8 cellular contexts compared by ENCODE assay signal in genomic region chr5:157366741-157367684, GRCh38.
DNase-seq lines count a peak whose midpoint lies in the region; ATAC-seq and TF ChIP-seq lines count a peak whose summit lies in the region.

No MANE protein-coding gene starts in this region.

- peak overlapping the region; percentile 83 for H2BK5ac ChIP-seq in IMR-90 (ENCODE audit: low read depth, low read length, poor library complexity, severe bottlenecking)

- H3K36me3 ChIP-seq in IMR-90 (ENCODE audit: control insufficient read depth, insufficient read depth, low read length) (no peaks in the 10 kb centered on the region), colonic mucosa (no peaks in the 10 kb centered on the region)

- no peaks in the 10 kb centered on the region for H3K9me3 Mint-ChIP-seq in mesothelial cell of epicardium

- H3K4me1 ChIP-seq in IMR-90 (ENCODE audit: control insufficient read depth, insufficient read depth, low read length) (peaks cover 5% of the 10 kb centered on the region), colonic mucosa (no peaks in the 10 kb centered on the region)

- dilution Hi-C loops in IMR-90 (cut with HindIII; ENCODE audit: low sequenced_read_pairs, unreplicated experiment): no loop called here

- peak overlapping the region; percentile 33; the same call in 1 of the 2 replicates for H3K23ac ChIP-seq in IMR-90 (ENCODE audit: low read depth, low read length)

- no peaks in the 10 kb centered on the region for H3K27me3 ChIP-seq in IMR-90 (ENCODE audit: control insufficient read depth, insufficient read depth, low read length)
- no peaks in the 10 kb centered on the region for H3K27me3 ChIP-seq in colonic mucosa

- no peaks in the 10 kb centered on the region for H3K27me3 Mint-ChIP-seq in mesothelial cell of epicardium (ENCODE audit: low read depth)

- BruUV-seq in IMR-90 (replicated peaks; lab: Mats Ljungman, UMichigan): no TSS peak

- H3K79me1 ChIP-seq in IMR-90 (ENCODE audit: low read depth in 1 of 2, low read length in 2 of 2): no peaks in the 10 kb centered on the region

- H4K5ac ChIP-seq in IMR-90 (ENCODE audit: low read depth, low read length): peak overlapping the region; percentile 39

- peak overlapping the region; percentile 88 for H2AFZ ChIP-seq in IMR-90 (replicated peaks; ENCODE audit: low read length, poor library complexity)

- H3K9ac ChIP-seq in IMR-90 (ENCODE audit: low read depth, low read length): peak overlapping the region; percentile 58; the same call in 1 of the 2 replicates
- no peak overlapping the region for H3K9ac ChIP-seq in colonic mucosa (ENCODE audit: low read depth in 2 of 2, low read length in 2 of 2)

- H2BK15ac ChIP-seq in IMR-90 (ENCODE audit: low read depth, low read length): peak overlapping the region; percentile 94; the same call in 2 of the 3 replicates

- no peak for TF ChIP-seq POLR2A in IMR-90 (IDR thresholded peaks at IDR 0.05; ENCODE audit: low read depth, low read length)

- H3K27ac ChIP-seq in IMR-90 (ENCODE audit: insufficient read depth, low read length) (no peak overlapping the region), colonic mucosa (no peak overlapping the region)

- H3K56ac ChIP-seq in IMR-90 (ENCODE audit: extremely low read depth, insufficient read depth, low read length): peak overlapping the region; percentile 85

- WGBS in IMR-90 (ENCODE audit: extremely low coverage in 2 of 2, insufficient read length in 1 of 2), 2 experiments: no CpG with 5 or more reads among the region's 7 CpGs

- DNase-seq in AG20443 (ENCODE audit: low spot score): peak; percentile 71
- DNase-seq in IMR-90: peak; percentile 84
- no peak for DNase-seq in colonic mucosa
- DNase-seq in mesothelial cell of epicardium (ENCODE audit: low spot score in 2 of 2, unreplicated experiment in 2 of 2): no peak
- DNase-seq in activated T-cell treated with anti-CD3 and anti-CD28 coated beads for 4 hours: no peak
- no peak for DNase-seq in DMS153 (lab: John Stamatoyannopoulos, UW)
- DNase-seq in AML-193 (lab: John Stamatoyannopoulos, UW): no peak

- H3K4me3 Mint-ChIP-seq in mesothelial cell of epicardium: no peak overlapping the region

- H3K14ac ChIP-seq in IMR-90 (replicated peaks; ENCODE audit: low read depth, low read length): peak overlapping the region; percentile 93

- in situ Hi-C loops in IMR-90 (cut with MboI; ENCODE audit: low sequenced_read_pairs): loop anchor here (5.0 kb wide), 1 partner anchor 110 kb away; no protein-coding TSS in a partner anchor

- ATAC-seq in IMR-90 (ENCODE audit: low read depth) (peak; percentile 78), GM18867 (IDR thresholded peaks at IDR 0.05; ENCODE audit: unreplicated experiment) (no peak)

- H3K4me2 ChIP-seq in IMR-90 (ENCODE audit: low read depth, low read length): no peak overlapping the region

- peaks cover 11% of the 10 kb centered on the region for H3K9me1 ChIP-seq in IMR-90 (ENCODE audit: insufficient read depth, low read length)

- H4K20me1 ChIP-seq in IMR-90 (ENCODE audit: insufficient read depth, low read length): no peaks in the 10 kb centered on the region

- peaks cover 15% of the 10 kb centered on the region for H3K4me1 Mint-ChIP-seq in mesothelial cell of epicardium

- peak overlapping the region; percentile 67 for H2AK5ac ChIP-seq in IMR-90 (ENCODE audit: low read depth, low read length)

- H2BK20ac ChIP-seq in IMR-90 (ENCODE audit: low read depth, low read length): peak overlapping the region; percentile 91

- CTCF ChIA-PET in IMR-90 (lab: Yijun Ruan, JAX): interaction anchor here (0.6 to 1.0 kb wide), 3 partner anchors 12 to 378 kb away, joined by 3 to 5 read pairs (median 5); no protein-coding TSS in a partner anchor

- H3K4me3 ChIP-seq in IMR-90 (ENCODE audit: insufficient read depth, low read depth, low read length) (no peak overlapping the region), colonic mucosa (no peak overlapping the region)

- peak overlapping the region; percentile 96 for H2BK120ac ChIP-seq in IMR-90 (ENCODE audit: low read depth, low read length)

- no peaks in the 10 kb centered on the region for H3K9me3 ChIP-seq in IMR-90 (ENCODE audit: control insufficient read depth, insufficient read depth, low read length)
- no peaks in the 10 kb centered on the region for H3K9me3 ChIP-seq in colonic mucosa

- peak overlapping the region; percentile 93 for H4K91ac ChIP-seq in IMR-90 (ENCODE audit: insufficient read depth, low read depth, low read length)

- peaks cover under 1% of the 10 kb centered on the region for H3K36me3 Mint-ChIP-seq in mesothelial cell of epicardium

- H4K8ac ChIP-seq in IMR-90 (ENCODE audit: low read depth in 2 of 2, low read length in 2 of 2): peak overlapping the region; percentile 41 to 88

- POLR2A ChIA-PET in IMR-90 (lab: Charles Lee; ENCODE audit: unreplicated experiment): no interaction called here

- H3K27ac Mint-ChIP-seq in mesothelial cell of epicardium: peak overlapping the region; percentile 82

- peak overlapping the region; percentile 51 for H2AK9ac ChIP-seq in IMR-90 (replicated peaks; ENCODE audit: low read depth, low read length, poor library complexity)

- H3K18ac ChIP-seq in IMR-90 (ENCODE audit: low read depth, low read length): no peak overlapping the region

- TF ChIP-seq CTCF in IMR-90 (conservative IDR thresholded peaks at IDR 0.05; ENCODE audit: low read depth, low read length) (peak; percentile 92), colonic mucosa (IDR thresholded peaks at IDR 0.05) (peak; percentile 23), mesothelial cell of epicardium (IDR thresholded peaks at IDR 0.05; ENCODE audit: unreplicated experiment) (no peak)

- intact Hi-C loops in IMR-90 (cut with micrococcal nuclease): loop anchor here (1.0 to 5.0 kb wide), 5 partner anchors 40 to 376 kb away; partner anchors contain the start of gene LSM11
- intact Hi-C loops in colonic mucosa (cut with DNase I): loop anchor here (10.0 kb wide), 1 partner anchor 378 kb away; the partner anchor contains the start of gene LSM11

- TF ChIP-seq RAD21 in IMR-90 (IDR thresholded peaks at IDR 0.05; ENCODE audit: low read length): peak; percentile 96

- peak overlapping the region; percentile 92 for H3K4ac ChIP-seq in IMR-90 (ENCODE audit: low read depth, low read length)

TF ChIP-seq in IMR-90, 13 proteins besides CTCF, POLR2A, EP300 and RAD21:
- TF ChIP-seq USF2 (IDR thresholded peaks at IDR 0.05; ENCODE audit: low read depth, low read length) (no peak), FOS (IDR thresholded peaks at IDR 0.05; ENCODE audit: low read depth, low read length) (no peak), MXI1 (IDR thresholded peaks at IDR 0.05; ENCODE audit: borderline replicate concordance, low read depth, low read length) (no peak), MAFK (IDR thresholded peaks at IDR 0.05; ENCODE audit: low read depth, low read length) (no peak), SMC3 (IDR thresholded peaks at IDR 0.05; ENCODE audit: low read depth, low read length) (peak; percentile 98), CEBPB (IDR thresholded peaks at IDR 0.05; ENCODE audit: low read depth, low read length) (no peak), RFX5 (IDR thresholded peaks at IDR 0.05; ENCODE audit: low read depth, low read length) (no peak)

Comparison
In these comparisons a context has a peak if more than half of its experiments do, and no peak if none do; other contexts are left out.
1. DNase-seq: peak in AG20443 (single experiment) and IMR-90 (single experiment); none in colonic mucosa (single experiment), mesothelial cell of epicardium (0 of 2), activated T-cell treated with anti-CD3 and anti-CD28 coated beads for 4 hours (single experiment), DMS153 (single experiment) and AML-193 (0 of 2).